In the genomic region with DNA sequence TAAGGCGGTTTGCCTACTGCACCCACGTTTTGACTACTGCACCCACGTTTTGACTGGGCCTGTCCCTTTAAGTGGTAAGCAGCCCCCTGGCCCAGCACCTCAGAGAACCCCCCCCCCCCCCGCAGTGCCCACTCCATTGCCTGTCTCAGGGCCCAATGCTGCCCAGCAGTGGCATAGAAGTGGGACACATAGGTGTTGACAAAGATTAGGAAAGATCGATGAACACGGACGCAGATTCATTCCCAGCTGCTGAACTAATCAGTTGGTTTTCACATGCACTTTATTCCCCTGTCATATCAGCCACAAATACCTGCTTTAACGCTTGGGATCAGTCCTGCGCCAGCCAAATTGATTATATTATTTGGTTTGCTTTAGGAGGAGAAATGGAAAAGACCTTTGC, we compare ENCODE assay signal across 34 cellular contexts.
"Had no signal": no experiment of that assay in that cellular context is flagged by ENCODE, and none has a peak within 500 bp of the region (broad histone marks: within the 10 kb centered on the region; RNA-seq: fewer than 3 reads in every experiment).

No MANE protein-coding gene starts in this region.

- H3K9me3 ChIP-seq: MG63 had no signal

- H3K4me3 ChIP-seq: MG63 had no signal

- H3K27me3 ChIP-seq: MG63 had no signal

- H3K36me3 ChIP-seq: MG63 had no signal

- DNase-seq: Karpas-422, Kasumi-1, MG63, MM.1S, MV-4-11, NCI-H1048, NCI-H1092, NCI-H1092 treated with DMSO at 0.1 percent for 48 hours, NCI-H1105, NCI-H1105 treated with DMSO at 0.1 percent for 48 hours, NCI-H1417, NCI-H1417 treated with DMSO at 0.1 percent for 48 hours, NCI-H1436, NCI-H1436 treated with DMSO at 0.1 percent for 48 hours, NCI-H146, NCI-H1694, NCI-H1694 treated with DMSO at 0.1 percent for 48 hours, NCI-H187, NCI-H187 treated with DMSO at 0.1 percent for 48 hours, NCI-H1930, NCI-H2029, NCI-H2029 treated with DMSO at 0.1 percent for 48 hours, NCI-H2081, NCI-H2081 treated with DMSO at 0.1 percent for 48 hours, NCI-H2107, NCI-H2171, NCI-H2171 treated with DMSO at 0.1 percent for 48 hours, NCI-H2227 treated with DMSO at 0.1 percent for 48 hours, NCI-H226, NCI-H345, NCI-H446, NCI-H446 treated with DMSO at 0.1 percent for 48 hours, NCI-H510A, NCI-H510A treated with DMSO at 0.1 percent for 48 hours had no signal
